Comparison of ENCODE assay signal across 2 cellular contexts in genomic region chr1:161313554-161314200, GRCh38.
TF ChIP-seq lines count a peak whose summit lies in the region.

No MANE protein-coding gene starts in this region.

TF ChIP-seq in GM12878, 131 proteins besides CTCF, POLR2A, EP300 and RAD21:
- TF ChIP-seq KAT2A (conservative IDR thresholded peaks at IDR 0.05; ENCODE audit: control insufficient read depth, low read depth, low read length) (no peak), RUNX3 (IDR thresholded peaks at IDR 0.05; ENCODE audit: low read length) (0 out of 2 replicates have a peak, but pooled peaks have one; percentile 1), STAT1 (conservative IDR thresholded peaks at IDR 0.05) (no peak)

TF ChIP-seq in HepG2, 621 proteins besides CTCF, POLR2A, EP300 and RAD21 (continues in another document):
- TF ChIP-seq ZNF878 (CRISPR knock-in tag; IDR thresholded peaks at IDR 0.05) (no peak), DMAP1 (CRISPR knock-in tag; IDR thresholded peaks at IDR 0.05) (0 out of 2 replicates have a peak, but pooled peaks have one; percentile 31), ZNF788 (CRISPR knock-in tag; IDR thresholded peaks at IDR 0.05; ENCODE audit: borderline replicate concordance) (0 out of 2 replicates have a peak, but pooled peaks have one; percentile 15), MXI1 (IDR thresholded peaks at IDR 0.05; ENCODE audit: borderline replicate concordance, low read depth, low read length) (no peak), ZNF746 (CRISPR knock-in tag; IDR thresholded peaks at IDR 0.05) (peak; percentile 55; the same call in 1 of the 2 replicates), ZNF326 (CRISPR knock-in tag; IDR thresholded peaks at IDR 0.05; ENCODE audit: borderline replicate concordance) (no peak), GATAD2A (CRISPR knock-in tag; IDR thresholded peaks at IDR 0.05) (peak; percentile 53; the same call in 1 of the 2 replicates), NFYB (CRISPR knock-in tag; IDR thresholded peaks at IDR 0.05) (no peak), BRF2 (CRISPR knock-in tag; IDR thresholded peaks at IDR 0.05) (peak; percentile 90), TEF (CRISPR knock-in tag; IDR thresholded peaks at IDR 0.05) (0 out of 2 replicates have a peak, but pooled peaks have one; percentile 30), ZNF318 (CRISPR knock-in tag; IDR thresholded peaks at IDR 0.05) (no peak), ZNF280B (CRISPR knock-in tag; IDR thresholded peaks at IDR 0.05; ENCODE audit: borderline replicate concordance) (peak; percentile 34; the same call in 1 of the 2 replicates), DNMT3B (CRISPR knock-in tag; conservative IDR thresholded peaks at IDR 0.05) (no peak), DZIP1 (CRISPR knock-in tag; IDR thresholded peaks at IDR 0.05) (peak; percentile 40; the same call in 1 of the 2 replicates), RNF2 (conservative IDR thresholded peaks at IDR 0.05; ENCODE audit: low read depth) (0 out of 2 replicates have a peak, but pooled peaks have one; percentile 34), ZNF772 (CRISPR knock-in tag; IDR thresholded peaks at IDR 0.05) (0 out of 2 replicates have a peak, but pooled peaks have one; percentile 17), FOXC1 (CRISPR knock-in tag; IDR thresholded peaks at IDR 0.05; ENCODE audit: borderline replicate concordance) (0 out of 2 replicates have a peak, but pooled peaks have one; percentile 39), ZBTB7A (CRISPR knock-in tag; IDR thresholded peaks at IDR 0.05) (peak; percentile 71; the same call in 1 of the 2 replicates), TFE3 (CRISPR knock-in tag; IDR thresholded peaks at IDR 0.05) (no peak), ELF4 (CRISPR knock-in tag; IDR thresholded peaks at IDR 0.05; ENCODE audit: borderline replicate concordance) (0 out of 2 replicates have a peak, but pooled peaks have one; percentile 54), ZNF205 (CRISPR knock-in tag; IDR thresholded peaks at IDR 0.05) (0 out of 2 replicates have a peak, but pooled peaks have one; percentile 11), MAX (IDR thresholded peaks at IDR 0.05) (peak; percentile 59; the same call in 1 of the 2 replicates), MTF2 (CRISPR knock-in tag; IDR thresholded peaks at IDR 0.05; ENCODE audit: borderline replicate concordance) (0 out of 2 replicates have a peak, but pooled peaks have one; percentile 7), ZNF619 (CRISPR knock-in tag; IDR thresholded peaks at IDR 0.05) (no peak), SNAPC4 (CRISPR knock-in tag; IDR thresholded peaks at IDR 0.05) (peak; percentile 11; the same call in 1 of the 2 replicates), SRF (IDR thresholded peaks at IDR 0.05; ENCODE audit: low read depth, low read length) (0 out of 2 replicates have a peak, but pooled peaks have one; percentile 13), BRCA1 (CRISPR knock-in tag; IDR thresholded peaks at IDR 0.05) (0 out of 2 replicates have a peak, but pooled peaks have one; percentile 2), ZBTB7B (CRISPR knock-in tag; IDR thresholded peaks at IDR 0.05) (no peak), ZNF563 (CRISPR knock-in tag; IDR thresholded peaks at IDR 0.05) (peak; percentile 68), SNAPC5 (CRISPR knock-in tag; IDR thresholded peaks at IDR 0.05; ENCODE audit: borderline replicate concordance) (0 out of 2 replicates have a peak, but pooled peaks have one; percentile 2)
